9 cellular contexts compared by ENCODE assay signal in the genomic region with DNA sequence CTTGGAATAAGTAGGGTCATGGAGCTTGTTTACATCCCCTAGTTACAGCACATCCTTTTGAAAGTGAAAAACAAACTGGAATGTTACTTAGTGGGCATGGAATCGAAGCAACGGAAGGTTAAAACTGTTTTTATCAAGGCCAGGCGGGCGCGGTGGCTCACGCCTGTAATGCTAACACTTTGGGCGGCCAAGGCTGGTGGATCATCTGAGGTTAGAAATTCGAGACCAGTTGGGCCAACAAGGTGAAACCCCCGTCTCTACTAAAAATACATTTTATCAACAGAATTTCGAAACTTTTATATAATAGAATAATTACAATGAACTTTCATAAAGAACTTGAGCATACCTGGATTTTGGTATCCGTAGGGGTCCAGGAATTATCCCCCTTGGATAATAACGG. TPM values are rescaled to one million over a fixed set of nuclear protein-coding genes. Genes with fewer than 3 reads are reported as not detected.
DNase-seq lines count a peak whose midpoint lies in the region; ATAC-seq, FAIRE-seq and TF ChIP-seq lines count a peak whose summit lies in the region.
"Had no signal": no experiment of that assay in that cellular context is flagged by ENCODE, and none has a peak within 500 bp of the region (broad histone marks: within the 10 kb centered on the region; RNA-seq: fewer than 3 reads in every experiment).

No MANE protein-coding gene starts in this region.

- H3K27ac Mint-ChIP-seq in activated CD4-positive, alpha-beta T cell treated with anti-CD3 and anti-CD28 coated beads for 36 hours, result peak overlapping the region; percentile 92

- H3K9me3 Mint-ChIP-seq in activated CD4-positive, alpha-beta T cell treated with anti-CD3 and anti-CD28 coated beads for 36 hours (ENCODE audit: low read depth), result no peaks in the 10 kb centered on the region

- peaks cover 36% of the 10 kb centered on the region for H3K4me1 Mint-ChIP-seq in activated CD4-positive, alpha-beta T cell treated with anti-CD3 and anti-CD28 coated beads for 36 hours

- TF ChIP-seq CTCF in adrenal gland (IDR thresholded peaks at IDR 0.05), result no peak
- no peak for TF ChIP-seq CTCF in kidney (IDR thresholded peaks at IDR 0.05; ENCODE audit: borderline replicate concordance, extremely low read depth, insufficient read depth)

- H3K27ac ChIP-seq in adrenal gland, result peak overlapping the region; percentile 78 to 99 (median 97)
- peak overlapping the region; percentile 95 to 100 for H3K27ac ChIP-seq in kidney (ENCODE audit: low read depth in 2 of 2, low read length in 2 of 2)
- H3K27ac ChIP-seq in substantia nigra (ENCODE audit: low read depth, low read length, poor library complexity, severe bottlenecking), result peak overlapping the region; percentile 99

- no peak for ATAC-seq in activated CD4-positive, alpha-beta T cell treated with anti-CD3 and anti-CD28 coated beads for 36 hours

- H3K4me1 ChIP-seq in adrenal gland (replicated peaks in 1 of 2) (peaks cover 8 to 26% of the 10 kb centered on the region in 2 donors), kidney (ENCODE audit: control insufficient read depth in 1 of 2, insufficient read depth in 1 of 2, low read depth in 1 of 2, low read length in 2 of 2) (peaks cover 9 to 14% of the 10 kb centered on the region in 2 donors)

- peak overlapping the region in 1 of 2 donors; percentile 99 for H3K9ac ChIP-seq in kidney (ENCODE audit: low read length in 2 of 2)

- peaks cover 29% of the 10 kb centered on the region for H3K36me3 Mint-ChIP-seq in activated CD4-positive, alpha-beta T cell treated with anti-CD3 and anti-CD28 coated beads for 36 hours (ENCODE audit: low read depth)

- POLR2A ChIA-PET in activated CD4-positive, alpha-beta T cell treated with anti-CD3 and anti-CD28 coated beads for 36 hours (lab: Charles Lee), result interaction anchor here (1.6 to 1.8 kb wide), 2 partner anchors 10 to 215 kb away, joined by 5 to 7 read pairs; a partner anchor contains a TSS

- H3K27me3 Mint-ChIP-seq in activated CD4-positive, alpha-beta T cell treated with anti-CD3 and anti-CD28 coated beads for 36 hours, result no peaks in the 10 kb centered on the region

- peaks cover 0 to 22% of the 10 kb centered on the region in 2 donors for H3K36me3 ChIP-seq in adrenal gland (replicated peaks in 1 of 2)
- peaks cover 10 to 16% of the 10 kb centered on the region in 2 donors for H3K36me3 ChIP-seq in kidney (ENCODE audit: control insufficient read depth in 1 of 2, insufficient read depth in 2 of 2, low read length in 2 of 2)

- intact Hi-C loops in activated CD4-positive, alpha-beta T cell treated with anti-CD3 and anti-CD28 coated beads for 36 hours (cut with DNase I, micrococcal nuclease), result loop anchor here in 1 of 2 experiments (2.0 kb wide), 3 partner anchors 166 to 416 kb away; a partner anchor contains a TSS
- intact Hi-C loops in adrenal gland (cut with DNase I), result loop anchor here in 1 of 2 donors (10.0 kb wide), 1 partner anchor 182 kb away; no protein-coding TSS in a partner anchor
- intact Hi-C loops in kidney (cut with DNase I), result loop anchor here (10.0 kb wide), 2 partner anchors 262 to 552 kb away; a partner anchor contains a TSS

- H3K27me3 ChIP-seq in adrenal gland, result no peaks in the 10 kb centered on the region

- FAIRE-seq in kidney (lab: Jason Lieb, UNC), result no peak

- peak overlapping the region; percentile 85 for H3K4me3 Mint-ChIP-seq in activated CD4-positive, alpha-beta T cell treated with anti-CD3 and anti-CD28 coated beads for 36 hours

- CTCF ChIA-PET in activated CD4-positive, alpha-beta T cell treated with anti-CD3 and anti-CD28 coated beads for 36 hours (lab: Charles Lee), result interaction anchor here (0.7 to 1.0 kb wide), 4 partner anchors 8 to 272 kb away, joined by 3 to 4 read pairs (median 3); a partner anchor contains a TSS

- H3K4me3 ChIP-seq in adrenal gland (peak overlapping the region in 2 of 4 donors; percentile 29 to 83), kidney (ENCODE audit: low read length in 2 of 2) (peak overlapping the region; percentile 81 to 92)

- 74 to 86% (median 79%) methylated on average over 12 of the region's 12 CpGs for WGBS in adrenal gland, 4 donors

- TF ChIP-seq POLR2A in adrenal gland (IDR thresholded peaks at IDR 0.05), result no peak

- H3K9me3 ChIP-seq in adrenal gland (replicated peaks in 1 of 3) (no peaks in the 10 kb centered on the region), kidney (ENCODE audit: control insufficient read depth in 1 of 2, low read length in 2 of 2) (no peaks in the 10 kb centered on the region)

- DNase-seq in activated CD4-positive, alpha-beta T cell treated with anti-CD3 and anti-CD28 coated beads for 36 hours, result no peak
- DNase-seq in activated CD4-positive, alpha-beta T cell treated with anti-CD3 and anti-CD28 coated beads for 4 hours, result no peak
- DNase-seq in adrenal gland, result no peak
- no peak for DNase-seq in kidney
- DNase-seq in substantia nigra (lab: John Stamatoyannopoulos, UW), result no peak
- no peak for DNase-seq in ecto neural progenitor cell (ENCODE audit: low spot score)
- no peak for DNase-seq in SKM-1 (lab: John Stamatoyannopoulos, UW; ENCODE audit: unreplicated experiment)
- DNase-seq in HuH-7 (ENCODE audit: low spot score), result no peak
- DNase-seq: activated CD4-positive, alpha-beta T cell treated with anti-CD3 and anti-CD28 coated beads for 48 hours had no signal

RNA-seq across cellular contexts. Expression of a gene that starts 1.1 kb away (rescaled TPM):
- 10 to 100 TPM; 71.6 to 73.0 TPM for total RNA-seq in activated CD4-positive, alpha-beta T cell treated with anti-CD3 and anti-CD28 coated beads for 36 hours
- total RNA-seq in adrenal gland, result 100 to 1,000 TPM in 6 of 8 donors, 10 to 100 TPM in 2; 87.5 to 189 (median 127) TPM
- polyA plus RNA-seq in adrenal gland, result 10 to 100 TPM; 45.2 to 64.9 (median 46.7) TPM
- total RNA-seq in kidney, result 105 TPM
- polyA plus RNA-seq in kidney (ENCODE audit: insufficient read depth, low read depth, low replicate concordance), result 138 TPM

RNA-seq across cellular contexts. Expression of a gene that starts 9.4 kb away (rescaled TPM):
- 100 to 1,000 TPM in 1 of 2 experiments, 10 to 100 TPM in 1; 98.5 to 104 TPM for total RNA-seq in activated CD4-positive, alpha-beta T cell treated with anti-CD3 and anti-CD28 coated beads for 36 hours
- total RNA-seq in adrenal gland (10 to 100 TPM; 35.9 to 90.0 (median 54.7) TPM), kidney (62.0 TPM)
- polyA plus RNA-seq in adrenal gland (100 to 1,000 TPM in 2 of 3 donors, 10 to 100 TPM in 1; 71.4 to 543 (median 232) TPM), kidney (ENCODE audit: insufficient read depth, low read depth, low replicate concordance) (83.6 TPM)

RNA-seq across cellular contexts. Expression of a gene that starts 23.3 kb away (rescaled TPM):
- 10 to 100 TPM; 80.3 to 90.1 TPM for total RNA-seq in activated CD4-positive, alpha-beta T cell treated with anti-CD3 and anti-CD28 coated beads for 36 hours
- total RNA-seq in adrenal gland (100 to 1,000 TPM; 128 to 284 (median 151) TPM), kidney (132 TPM)
- polyA plus RNA-seq in adrenal gland (100 to 1,000 TPM in 1 of 3 donors, 10 to 100 TPM in 2; 46.0 to 148 (median 59.8) TPM), kidney (ENCODE audit: insufficient read depth, low read depth, low replicate concordance) (108 TPM)

RNA-seq across cellular contexts. Expression of a gene that starts 42.0 kb away (rescaled TPM):
- under 1 TPM in 1 of 2 experiments, not detected in 1; 0.04 TPM for total RNA-seq in activated CD4-positive, alpha-beta T cell treated with anti-CD3 and anti-CD28 coated beads for 36 hours
- under 1 TPM in 7 of 8 donors, not detected in 1; under 0.01 to 0.42 (median 0.08) TPM for total RNA-seq in adrenal gland
- under 1 TPM; 0.02 to 0.48 (median 0.20) TPM for polyA plus RNA-seq in adrenal gland
- 0.88 TPM for total RNA-seq in kidney
- polyA plus RNA-seq in kidney (ENCODE audit: insufficient read depth, low read depth, low replicate concordance), result 2.4 TPM
